1 cellular context compared by ENCODE assay signal in genomic region chr16:17386229-17386628, GRCh38.
TF ChIP-seq lines count a peak whose summit lies in the region.

No MANE protein-coding gene starts in this region.

TF ChIP-seq in GM23338, 12 proteins besides CTCF, POLR2A, EP300 and RAD21 (continued from another document):
- TF ChIP-seq ZNF462 (CRISPR knock-in tag; IDR thresholded peaks at IDR 0.05) (no peak), ZNF331 (CRISPR knock-in tag; IDR thresholded peaks at IDR 0.05; ENCODE audit: low read depth) (no peak), EZH2 (IDR thresholded peaks at IDR 0.05; ENCODE audit: low read depth, unreplicated experiment) (no peak), ZNF114 (CRISPR knock-in tag; IDR thresholded peaks at IDR 0.05) (no peak)
TF ChIP-seq in GM23338: peak in this region for 0.
